In the genomic region with DNA sequence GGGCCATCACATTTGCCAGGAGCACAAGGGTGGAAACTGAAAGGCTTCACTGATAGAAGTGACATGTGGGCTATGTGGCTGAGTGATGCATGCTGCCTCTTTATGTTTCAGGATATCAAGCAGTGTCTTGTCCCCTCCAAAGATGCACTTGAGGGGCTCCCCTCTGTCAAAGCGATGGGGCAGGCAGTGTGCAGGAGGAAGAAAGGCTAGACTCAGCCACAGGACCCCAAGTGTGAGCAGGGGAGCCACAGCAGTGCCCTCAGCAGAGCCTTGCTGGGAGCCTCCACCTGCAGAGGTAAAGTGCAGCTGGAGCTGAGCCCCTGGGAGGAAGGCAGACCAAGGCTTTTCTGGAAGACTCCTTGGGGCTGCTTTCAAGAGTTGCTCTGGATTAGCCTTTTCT, we compare ENCODE assay signal across 20 cellular contexts.
DNase-seq lines count a peak whose midpoint lies in the region; ATAC-seq and TF ChIP-seq lines count a peak whose summit lies in the region.
"Had no signal": no experiment of that assay in that cellular context is flagged by ENCODE, and none has a peak within 500 bp of the region (broad histone marks: within the 10 kb centered on the region; RNA-seq: fewer than 3 reads in every experiment).

No MANE protein-coding gene starts in this region.

- H3K9me2 ChIP-seq in SK-N-SH (no peaks in the 10 kb centered on the region), DOHH2 (replicated peaks; ENCODE audit: control insufficient read depth, low read length) (no peaks in the 10 kb centered on the region)

- POLR2A ChIA-PET in SK-N-SH (lab: Yijun Ruan, JAX) = no interaction called here

- no peak for TF ChIP-seq CTCF in SK-N-SH (IDR thresholded peaks at IDR 0.05)
- no peak for TF ChIP-seq CTCF in DOHH2 (IDR thresholded peaks at IDR 0.05; ENCODE audit: low read depth, low read length, poor library complexity, severe bottlenecking)
- no peak for TF ChIP-seq CTCF in OCI-LY3 (IDR thresholded peaks at IDR 0.05; ENCODE audit: low read depth, low read length)
- no peak for TF ChIP-seq CTCF in neural progenitor cell (IDR thresholded peaks at IDR 0.05)
- TF ChIP-seq CTCF in nephron progenitor cell (IDR thresholded peaks at IDR 0.05) = no peak

- no peak overlapping the region for H3K4me3 ChIP-seq in SK-N-SH (ENCODE audit: low read depth in 2 of 2, low read length in 1 of 2)
- peak overlapping the region; percentile 48 for H3K4me3 ChIP-seq in DOHH2 (ENCODE audit: low read length)
- H3K4me3 ChIP-seq in OCI-LY3 (ENCODE audit: low read length) = no peak overlapping the region
- H3K4me3 ChIP-seq in neural progenitor cell = no peak overlapping the region
- H3K4me3 ChIP-seq: Peyer's patch, SJSA1 had no signal

- H3K36me3 Mint-ChIP-seq in neural progenitor cell = no peaks in the 10 kb centered on the region
- no peaks in the 10 kb centered on the region for H3K36me3 Mint-ChIP-seq in nephron progenitor cell (ENCODE audit: low read depth)
- H3K36me3 Mint-ChIP-seq: CD8-positive, alpha-beta memory T cell; T-cell had no signal

- H3K79me2 ChIP-seq in SK-N-SH (ENCODE audit: insufficient read depth) (no peaks in the 10 kb centered on the region), DOHH2 (ENCODE audit: control insufficient read depth, low read length) (no peaks in the 10 kb centered on the region), OCI-LY3 (ENCODE audit: low read length) (no peaks in the 10 kb centered on the region), neural progenitor cell (ENCODE audit: low read depth) (no peaks in the 10 kb centered on the region)

- H3K27me3 ChIP-seq in SK-N-SH (ENCODE audit: insufficient read depth) (no peaks in the 10 kb centered on the region), DOHH2 (ENCODE audit: control insufficient read depth, low read length) (no peaks in the 10 kb centered on the region), OCI-LY3 (ENCODE audit: low read depth, low read length) (no peaks in the 10 kb centered on the region), neural progenitor cell (no peaks in the 10 kb centered on the region)
- H3K27me3 ChIP-seq: BE2C, Peyer's patch, SJSA1 had no signal

- no peak for TF ChIP-seq RAD21 in SK-N-SH (IDR thresholded peaks at IDR 0.05; ENCODE audit: low read length)

- 50% methylated on average over 1 of the region's 1 CpG for WGBS in SK-N-SH (ENCODE audit: low lambda C conversion rate)

- DNase-seq in SK-N-SH (peak; percentile 12), neural progenitor cell (ENCODE audit: low spot score) (no peak), SW 1271 (lab: John Stamatoyannopoulos, UW) (no peak), nephron progenitor cell (no peak)
- DNase-seq: 8988T; CD8-positive, alpha-beta memory T cell; DMS53; HFFc6; NCI-H187; NCI-H2107; NCI-H226; NCI-H524; Peyer's patch; T-cell had no signal

- H4K20me1 ChIP-seq in SK-N-SH (ENCODE audit: insufficient read depth) (no peaks in the 10 kb centered on the region), DOHH2 (ENCODE audit: control insufficient read depth, insufficient read depth, low read depth, low read length) (no peaks in the 10 kb centered on the region), OCI-LY3 (ENCODE audit: insufficient read depth, low read length) (no peaks in the 10 kb centered on the region), neural progenitor cell (ENCODE audit: low read depth) (no peaks in the 10 kb centered on the region)

- H2AFZ ChIP-seq in SK-N-SH (ENCODE audit: low read depth) = no peak overlapping the region
- peak overlapping the region; percentile 11; the same call in 1 of the 2 replicates for H2AFZ ChIP-seq in OCI-LY3 (ENCODE audit: low read depth, low read length)
- no peak overlapping the region for H2AFZ ChIP-seq in neural progenitor cell (replicated peaks)

- H3K27me3 Mint-ChIP-seq in neural progenitor cell (ENCODE audit: insufficient read depth, low read depth) = peaks cover 3% of the 10 kb centered on the region
- no peaks in the 10 kb centered on the region for H3K27me3 Mint-ChIP-seq in nephron progenitor cell (ENCODE audit: low read depth, poor library complexity)
- H3K27me3 Mint-ChIP-seq: T-cell had no signal

- H3K4me1 ChIP-seq in SK-N-SH (ENCODE audit: control insufficient read depth in 1 of 2, insufficient read depth in 2 of 2, low read depth in 1 of 2, low read length in 1 of 2) (peaks cover 12 to 19% of the 10 kb centered on the region in 2 experiments; a peak in 3 of 4 replicates), DOHH2 (ENCODE audit: control insufficient read depth, low read length) (peaks cover 97% of the 10 kb centered on the region), OCI-LY3 (ENCODE audit: low read length) (peaks cover 80% of the 10 kb centered on the region), neural progenitor cell (peaks cover 34% of the 10 kb centered on the region)

- CTCF ChIA-PET in SK-N-SH (lab: Yijun Ruan, JAX) = interaction anchor here (0.7 to 1.6 kb wide), 4 partner anchors 26 to 620 kb away, joined by 3 to 4 read pairs (median 4); no protein-coding TSS in a partner anchor

- peaks cover 21% of the 10 kb centered on the region for H3K4me1 Mint-ChIP-seq in neural progenitor cell
- peaks cover 75% of the 10 kb centered on the region for H3K4me1 Mint-ChIP-seq in nephron progenitor cell

- H3K27ac Mint-ChIP-seq in neural progenitor cell = peak overlapping the region; percentile 61
- H3K27ac Mint-ChIP-seq in nephron progenitor cell = no peak overlapping the region
- H3K27ac Mint-ChIP-seq: HFFc6 had no signal

- H3K36me3 ChIP-seq in SK-N-SH (replicated peaks in 1 of 2; ENCODE audit: control insufficient read depth in 1 of 2, insufficient read depth in 2 of 2, low read length in 1 of 2) (peaks cover 0 to 6% of the 10 kb centered on the region in 2 experiments), DOHH2 (ENCODE audit: control insufficient read depth, low read length) (peaks cover 5% of the 10 kb centered on the region), OCI-LY3 (replicated peaks; ENCODE audit: low read depth, low read length) (no peaks in the 10 kb centered on the region), neural progenitor cell (no peaks in the 10 kb centered on the region)
- H3K36me3 ChIP-seq: BE2C, Peyer's patch, SJSA1 had no signal

- TF ChIP-seq EP300 in SK-N-SH (IDR thresholded peaks at IDR 0.05; ENCODE audit: borderline replicate concordance in 1 of 2, low read depth in 1 of 2, low read length in 1 of 2) = no peak

- H3F3A ChIP-seq in SK-N-SH (replicated peaks; ENCODE audit: insufficient read depth) (peaks cover 19% of the 10 kb centered on the region), DOHH2 (ENCODE audit: control insufficient read depth, insufficient read depth) (peaks cover 39% of the 10 kb centered on the region), neural progenitor cell (ENCODE audit: low read depth) (peaks cover 17% of the 10 kb centered on the region)

- no peaks in the 10 kb centered on the region for H3K9me3 Mint-ChIP-seq in neural progenitor cell
- no peaks in the 10 kb centered on the region for H3K9me3 Mint-ChIP-seq in nephron progenitor cell
- H3K9me3 Mint-ChIP-seq: HFFc6, T-cell had no signal

- H3K4me3 Mint-ChIP-seq in neural progenitor cell (no peak overlapping the region), nephron progenitor cell (no peak overlapping the region)
- H3K4me3 Mint-ChIP-seq: HFFc6, T-cell had no signal

- H3K4me2 ChIP-seq in SK-N-SH (no peak overlapping the region), DOHH2 (ENCODE audit: low read length) (peak overlapping the region; percentile 72), OCI-LY3 (ENCODE audit: low read length) (peak overlapping the region; percentile 94), neural progenitor cell (no peak overlapping the region)

- H3K27ac ChIP-seq in SK-N-SH (ENCODE audit: low read depth in 2 of 2, low read length in 1 of 2) = peak overlapping the region in 1 of 2 experiments; percentile 68; a peak in 1 of 4 replicates
- H3K27ac ChIP-seq in DOHH2 (ENCODE audit: low read depth, low read length) = peak overlapping the region; percentile 98
- peak overlapping the region; percentile 96 for H3K27ac ChIP-seq in OCI-LY3 (ENCODE audit: low read length)
- no peak overlapping the region for H3K27ac ChIP-seq in neural progenitor cell
- H3K27ac ChIP-seq: SJSA1 had no signal

- H3K9me3 ChIP-seq in SK-N-SH = no peaks in the 10 kb centered on the region
- H3K9me3 ChIP-seq in DOHH2 (ENCODE audit: control insufficient read depth, insufficient read depth, low read length) = no peaks in the 10 kb centered on the region
- H3K9me3 ChIP-seq in OCI-LY3 (ENCODE audit: insufficient read depth, low read length) = no peaks in the 10 kb centered on the region
- H3K9me3 ChIP-seq in neural progenitor cell (ENCODE audit: low read depth) = no peaks in the 10 kb centered on the region
- H3K9me3 ChIP-seq: BE2C, Peyer's patch, SJSA1 had no signal

- ATAC-seq in SK-N-SH treated with all-trans-retinoic acid at 6 μM for 48 hours = no peak
- ATAC-seq in GM19395 (IDR thresholded peaks at IDR 0.05; ENCODE audit: unreplicated experiment) = no peak
- ATAC-seq: T-cell had no signal

- H3K9ac ChIP-seq in SK-N-SH = no peak overlapping the region
- peak overlapping the region; percentile 76 for H3K9ac ChIP-seq in OCI-LY3 (ENCODE audit: low read length)
- H3K9ac ChIP-seq in neural progenitor cell = no peak overlapping the region

TF ChIP-seq in SK-N-SH, 30 proteins besides CTCF, POLR2A, EP300 and RAD21 (continues in another document):
- TF ChIP-seq USF2 (IDR thresholded peaks at IDR 0.05; ENCODE audit: borderline replicate concordance, low read depth, low read length) (no peak), RFX5 (IDR thresholded peaks at IDR 0.05; ENCODE audit: low read length) (no peak), GATA2 (CRISPR knock-in tag; IDR thresholded peaks at IDR 0.05) (no peak), RCOR1 (IDR thresholded peaks at IDR 0.05; ENCODE audit: low read length) (no peak)

TF ChIP-seq in SK-N-SH treated with all-trans-retinoic acid at 6 μM for 48 hours, 23 proteins besides CTCF, POLR2A, EP300 and RAD21 (continues in another document):
- TF ChIP-seq TCF4 (CRISPR knock-in tag; IDR thresholded peaks at IDR 0.05; ENCODE audit: borderline replicate concordance) (no peak), ARNTL (CRISPR knock-in tag; IDR thresholded peaks at IDR 0.05; ENCODE audit: borderline replicate concordance, low read depth) (no peak), ESRRG (CRISPR knock-in tag; IDR thresholded peaks at IDR 0.05) (no peak), ZFP3 (CRISPR knock-in tag; IDR thresholded peaks at IDR 0.05) (no peak)
- TF ChIP-seq, protein P1, sequence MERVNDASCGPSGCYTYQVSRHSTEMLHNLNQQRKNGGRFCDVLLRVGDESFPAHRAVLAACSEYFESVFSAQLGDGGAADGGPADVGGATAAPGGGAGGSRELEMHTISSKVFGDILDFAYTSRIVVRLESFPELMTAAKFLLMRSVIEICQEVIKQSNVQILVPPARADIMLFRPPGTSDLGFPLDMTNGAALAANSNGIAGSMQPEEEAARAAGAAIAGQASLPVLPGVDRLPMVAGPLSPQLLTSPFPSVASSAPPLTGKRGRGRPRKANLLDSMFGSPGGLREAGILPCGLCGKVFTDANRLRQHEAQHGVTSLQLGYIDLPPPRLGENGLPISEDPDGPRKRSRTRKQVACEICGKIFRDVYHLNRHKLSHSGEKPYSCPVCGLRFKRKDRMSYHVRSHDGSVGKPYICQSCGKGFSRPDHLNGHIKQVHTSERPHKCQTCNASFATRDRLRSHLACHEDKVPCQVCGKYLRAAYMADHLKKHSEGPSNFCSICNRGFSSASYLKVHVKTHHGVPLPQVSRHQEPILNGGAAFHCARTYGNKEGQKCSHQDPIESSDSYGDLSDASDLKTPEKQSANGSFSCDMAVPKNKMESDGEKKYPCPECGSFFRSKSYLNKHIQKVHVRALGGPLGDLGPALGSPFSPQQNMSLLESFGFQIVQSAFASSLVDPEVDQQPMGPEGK (CRISPR knock-in tag; IDR thresholded peaks at IDR 0.05; ENCODE audit: borderline replicate concordance) = no peak

Comparison
In these comparisons a context has a peak if more than half of its experiments do, and no peak if none do; other contexts are left out.
1. H3K4me2 ChIP-seq: peak in DOHH2 (single experiment) and OCI-LY3 (single experiment); none in SK-N-SH (single experiment) and neural progenitor cell (single experiment).